In genomic region chr2:110157153-110157793, GRCh38 we compare ENCODE assay signal across 8 cellular contexts. TPM values are rescaled to one million over a fixed set of nuclear protein-coding genes. Genes with fewer than 3 reads are reported as not detected.
DNase-seq lines count a peak whose midpoint lies in the region; ATAC-seq and TF ChIP-seq lines count a peak whose summit lies in the region.

No MANE protein-coding gene starts in this region.

- H3K4me1 ChIP-seq in naive thymus-derived CD4-positive, alpha-beta T cell (ENCODE audit: control insufficient read depth in 2 of 2, insufficient read depth in 2 of 2, low read length in 2 of 2) = no peaks in the 10 kb centered on the region

- H3K27ac ChIP-seq in naive thymus-derived CD4-positive, alpha-beta T cell (ENCODE audit: low read depth, low read length) = no peak overlapping the region

- no peaks in the 10 kb centered on the region for H3K9me3 ChIP-seq in naive thymus-derived CD4-positive, alpha-beta T cell (ENCODE audit: control insufficient read depth in 2 of 3, low read length in 3 of 3)

- peaks cover 6 to 30% (median 14%) of the 10 kb centered on the region in 11 donors for H3K9me3 Mint-ChIP-seq in naive thymus-derived CD4-positive, alpha-beta T cell

- H3K4me3 ChIP-seq in naive thymus-derived CD4-positive, alpha-beta T cell (ENCODE audit: low read length) = no peak overlapping the region

- CTCF ChIA-PET in naive thymus-derived CD4-positive, alpha-beta T cell (lab: Charles Lee) = no interaction called here

- peak; percentile 53 for TF ChIP-seq CTCF in GM20000 (IDR thresholded peaks at IDR 0.05; ENCODE audit: extremely low read depth, missing control alignments)

- peak overlapping the region in 2 of 10 donors; percentile 2 to 4 for H3K4me3 Mint-ChIP-seq in naive thymus-derived CD4-positive, alpha-beta T cell

- no peaks in the 10 kb centered on the region for H3K36me3 ChIP-seq in naive thymus-derived CD4-positive, alpha-beta T cell (ENCODE audit: control insufficient read depth in 2 of 3, insufficient read depth in 3 of 3, low read length in 3 of 3)

- ATAC-seq in SK-N-SH treated with all-trans-retinoic acid at 6 μM for 48 hours (peak; percentile 96), GM21576 (IDR thresholded peaks at IDR 0.05; ENCODE audit: unreplicated experiment) (no peak), GM21360 (IDR thresholded peaks at IDR 0.05; ENCODE audit: unreplicated experiment) (no peak)
- ATAC-seq in naive thymus-derived CD4-positive, alpha-beta T cell = peak; percentile 54

- H3K36me3 Mint-ChIP-seq in naive thymus-derived CD4-positive, alpha-beta T cell = peaks cover 4 to 9% (median 6%) of the 10 kb centered on the region in 5 donors

- intact Hi-C loops in naive thymus-derived CD4-positive, alpha-beta T cell (cut with micrococcal nuclease) = loop anchor here in 1 of 2 donors (5.0 kb wide), 1 partner anchor 600 kb away; no protein-coding TSS in a partner anchor

- H3K27ac Mint-ChIP-seq in naive thymus-derived CD4-positive, alpha-beta T cell = peak overlapping the region in 1 of 9 donors; percentile 13

- POLR2A ChIA-PET in naive thymus-derived CD4-positive, alpha-beta T cell (lab: Charles Lee) = no interaction called here

- H3K4me1 Mint-ChIP-seq in naive thymus-derived CD4-positive, alpha-beta T cell = peaks cover 0 to 13% (median 6%) of the 10 kb centered on the region in 7 donors

- DNase-seq in DMS114 treated with DMSO at 0.1 percent for 48 hours (lab: John Stamatoyannopoulos, UW; ENCODE audit: unreplicated experiment) (peak; percentile 15), GM20000 (ENCODE audit: low spot score) (peak; percentile 50), LoVo (ENCODE audit: low spot score) (peak; percentile 56), erythroblast (lab: John Stamatoyannopoulos, UW) (peak; percentile 3 to 37)
- DNase-seq in naive thymus-derived CD4-positive, alpha-beta T cell = peak in 6 of 9 donors; percentile 1 to 25 (median 11)

- TF ChIP-seq POLR2A in erythroblast (IDR thresholded peaks at IDR 0.05; ENCODE audit: low read length) = no peak

- no peaks in the 10 kb centered on the region for H3K27me3 ChIP-seq in naive thymus-derived CD4-positive, alpha-beta T cell (ENCODE audit: control insufficient read depth in 2 of 2, insufficient read depth in 2 of 2, low read length in 2 of 2)

- peaks cover 0 to 19% (median under 1%) of the 10 kb centered on the region in 5 donors for H3K27me3 Mint-ChIP-seq in naive thymus-derived CD4-positive, alpha-beta T cell

TF ChIP-seq in SK-N-SH treated with all-trans-retinoic acid at 6 μM for 48 hours, 23 proteins besides CTCF, POLR2A, EP300 and RAD21:
- TF ChIP-seq TCF4 (CRISPR knock-in tag; IDR thresholded peaks at IDR 0.05; ENCODE audit: borderline replicate concordance) = no peak
- no peak for TF ChIP-seq CSDC2 (CRISPR knock-in tag; IDR thresholded peaks at IDR 0.05)
- TF ChIP-seq TOX (CRISPR knock-in tag; IDR thresholded peaks at IDR 0.05; ENCODE audit: borderline replicate concordance) = no peak
- no peak for TF ChIP-seq GLIS3 (CRISPR knock-in tag; IDR thresholded peaks at IDR 0.05)
- TF ChIP-seq ZNF565 (CRISPR knock-in tag; conservative IDR thresholded peaks at IDR 0.05; ENCODE audit: low read depth) = no peak
- no peak for TF ChIP-seq ESRRG (CRISPR knock-in tag; IDR thresholded peaks at IDR 0.05)
- TF ChIP-seq CSRNP3 (CRISPR knock-in tag; IDR thresholded peaks at IDR 0.05) = no peak
- no peak for TF ChIP-seq POU6F1 (CRISPR knock-in tag; IDR thresholded peaks at IDR 0.05; ENCODE audit: borderline replicate concordance, low read depth)
- TF ChIP-seq CREB5 (CRISPR knock-in tag; IDR thresholded peaks at IDR 0.05; ENCODE audit: low read depth) = no peak

RNA-seq across cellular contexts. Expression of gene MALL, which starts 41.7 kb away (rescaled TPM):
- under 1 TPM in 1 of 5 experiments, not detected in 4; 0.46 TPM for total RNA-seq in naive thymus-derived CD4-positive, alpha-beta T cell
- not detected for polyA plus RNA-seq in naive thymus-derived CD4-positive, alpha-beta T cell

RNA-seq across cellular contexts. Expression of gene NPHP1, which starts 47.5 kb away (rescaled TPM):
- total RNA-seq in naive thymus-derived CD4-positive, alpha-beta T cell = under 1 TPM in 4 of 5 experiments, not detected in 1; 0.11 to 0.64 (median 0.46) TPM
- polyA plus RNA-seq in naive thymus-derived CD4-positive, alpha-beta T cell = under 1 TPM; 0.45 to 0.54 TPM

RNA-seq across cellular contexts. Expression of gene MTLN, which starts 55.1 kb away (rescaled TPM):
- total RNA-seq in naive thymus-derived CD4-positive, alpha-beta T cell = 10 to 100 TPM; 20.1 to 39.6 (median 32.8) TPM
- polyA plus RNA-seq in naive thymus-derived CD4-positive, alpha-beta T cell = 100 to 1,000 TPM; 134 to 146 TPM

Comparison
In these comparisons a context has a peak if more than half of its experiments do, and no peak if none do; other contexts are left out.
1. ATAC-seq: peak in SK-N-SH treated with all-trans-retinoic acid at 6 μM for 48 hours (single experiment) and naive thymus-derived CD4-positive, alpha-beta T cell (single experiment); none in GM21576 (single experiment) and GM21360 (single experiment).
2. Peak in every context shown above with its lines, with median percentiles within 50 percentile points of each other: DNase-seq.